8 cellular contexts compared by ENCODE assay signal in the genomic region with DNA sequence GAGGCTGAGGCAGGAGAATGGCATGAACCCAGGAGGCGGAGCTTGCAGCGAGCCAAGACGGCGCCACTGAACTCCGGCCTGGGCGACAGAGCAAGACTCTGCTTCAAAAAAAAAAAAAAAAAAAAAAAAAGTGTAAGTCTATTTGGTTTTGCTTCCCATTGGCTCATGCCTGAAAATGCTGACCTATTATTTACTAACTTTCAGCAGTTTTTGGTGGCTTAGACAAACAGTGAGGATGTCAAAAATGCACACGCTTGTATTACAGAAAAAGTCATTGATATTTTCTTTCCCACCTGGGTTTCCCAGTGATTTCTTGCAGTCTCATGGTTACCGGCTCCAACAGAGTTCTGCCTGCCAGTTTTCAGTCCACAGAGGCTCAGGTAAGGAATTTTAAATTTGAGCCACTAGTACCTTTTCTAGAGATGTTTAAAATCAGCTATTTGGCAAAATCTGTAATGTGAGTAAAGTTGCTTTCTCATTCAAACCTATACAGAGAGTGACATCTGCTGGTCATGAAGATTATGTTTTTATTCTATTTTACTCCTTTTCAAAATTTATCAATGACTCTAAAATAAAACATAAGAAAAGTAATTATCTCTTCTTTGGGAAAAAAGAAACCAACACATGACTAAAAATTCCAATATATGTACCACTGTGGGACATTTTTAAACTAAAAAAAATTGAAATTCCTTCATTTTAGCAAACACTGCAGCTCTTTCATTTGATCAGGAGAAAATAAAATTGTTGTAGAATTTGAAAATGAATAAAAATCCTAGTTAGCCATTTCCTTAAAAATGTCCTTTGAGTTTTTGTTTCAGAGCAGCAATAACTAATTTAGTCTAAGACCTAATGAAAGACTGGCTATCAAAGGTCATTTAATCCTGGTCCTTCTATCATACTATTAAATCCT. TPM values are rescaled to one million over a fixed set of nuclear protein-coding genes. Genes with fewer than 3 reads are reported as not detected.
A peak's percentile ranks its signal among the peaks of the same experiment; 100 is the strongest.
DNase-seq lines count a peak whose midpoint lies in the region; ATAC-seq and TF ChIP-seq lines count a peak whose summit lies in the region.

No MANE protein-coding gene starts in this region.

- no peak overlapping the region for H3K4me3 ChIP-seq in A673 (ENCODE audit: low read depth, low read length, poor library complexity, severe bottlenecking)

- no TSS peak for BruUV-seq in A673 (replicated peaks; lab: Mats Ljungman, UMichigan)

- TF ChIP-seq CTCF in A673 (conservative IDR thresholded peaks at IDR 0.05; ENCODE audit: low read depth, low read length) (peak; percentile 63), GM13976 (IDR thresholded peaks at IDR 0.05; ENCODE audit: borderline replicate concordance, control extremely low read depth, extremely low read depth, insufficient read depth, missing control alignments) (peak; percentile 31), glutamatergic neuron (IDR thresholded peaks at IDR 0.05; ENCODE audit: partially characterized antibody, unreplicated experiment) (peak; percentile 44)

- intact Hi-C loops in A673 (cut with micrococcal nuclease; ENCODE audit: unreplicated experiment), result loop anchor here (5.0 to 10.0 kb wide), 3 partner anchors 309 to 1106 kb away; no protein-coding TSS in a partner anchor

- ATAC-seq in SK-N-SH treated with all-trans-retinoic acid at 6 μM for 48 hours (peak; percentile 68), HG03460 (IDR thresholded peaks at IDR 0.05; ENCODE audit: unreplicated experiment) (no peak)
- no peak for ATAC-seq in stimulated activated naive CD8-positive, alpha-beta T cell treated with anti-CD3 and anti-CD28 coated beads, Interleukin-15, Interleukin-2, amounts not matched to agents 100 U/mL and 50 U/mL, for 24 hours

- peaks cover 7% of the 10 kb centered on the region for H3K4me1 Mint-ChIP-seq in glutamatergic neuron (ENCODE audit: low read depth, unreplicated experiment)
- no peaks in the 10 kb centered on the region for H3K4me1 Mint-ChIP-seq in T-helper 2 cell treated with Interferon-gamma antibody and Interleukin-4, amounts not matched to agents 5 μg/mL and 100 μg/mL, for 36 hours (ENCODE audit: low read depth)

- no peaks in the 10 kb centered on the region for H3K27me3 Mint-ChIP-seq in glutamatergic neuron (ENCODE audit: unreplicated experiment)
- peaks cover 6% of the 10 kb centered on the region for H3K27me3 Mint-ChIP-seq in T-helper 2 cell treated with Interferon-gamma antibody and Interleukin-4, amounts not matched to agents 5 μg/mL and 100 μg/mL, for 36 hours (ENCODE audit: low read depth)

- H3K36me3 Mint-ChIP-seq in glutamatergic neuron (ENCODE audit: unreplicated experiment), result peaks cover 20% of the 10 kb centered on the region
- H3K36me3 Mint-ChIP-seq in T-helper 2 cell treated with Interferon-gamma antibody and Interleukin-4, amounts not matched to agents 5 μg/mL and 100 μg/mL, for 36 hours (ENCODE audit: low read depth), result no peaks in the 10 kb centered on the region

- in situ Hi-C loops in GM13976 (cut with MboI; ENCODE audit: low sequenced_read_pairs, unreplicated experiment), result no loop called here

- POLR2A ChIA-PET in A673 (lab: Charles Lee; ENCODE audit: low non-redundant PET), result no interaction called here

- no peak overlapping the region for H3K4me3 Mint-ChIP-seq in glutamatergic neuron (ENCODE audit: unreplicated experiment)
- H3K4me3 Mint-ChIP-seq in T-helper 2 cell treated with Interferon-gamma antibody and Interleukin-4, amounts not matched to agents 5 μg/mL and 100 μg/mL, for 36 hours, result no peak overlapping the region

- H3K27ac ChIP-seq in A673 (ENCODE audit: low read depth, low read length, poor library complexity, severe bottlenecking), result no peak overlapping the region

- H3K27ac Mint-ChIP-seq in glutamatergic neuron (ENCODE audit: unreplicated experiment), result no peak overlapping the region
- no peak overlapping the region for H3K27ac Mint-ChIP-seq in T-helper 2 cell treated with Interferon-gamma antibody and Interleukin-4, amounts not matched to agents 5 μg/mL and 100 μg/mL, for 36 hours

- no peaks in the 10 kb centered on the region for H3K36me3 ChIP-seq in A673 (ENCODE audit: insufficient read depth, low read length, poor library complexity, severe bottlenecking)

- CTCF ChIA-PET in A673 (lab: Charles Lee), result interaction anchor here (0.5 to 1.2 kb wide), 4 partner anchors 13 to 428 kb away, joined by 3 to 11 read pairs (median 6); no protein-coding TSS in a partner anchor

- peaks cover 12% of the 10 kb centered on the region for H3K9me3 ChIP-seq in A673 (ENCODE audit: low read depth, low read length, poor library complexity, severe bottlenecking)

- DNase-seq in A673 (ENCODE audit: low spot score) (peak; percentile 32), GM13976 (ENCODE audit: low spot score) (peak; percentile 40), glutamatergic neuron (no peak), NCI-H1092 (lab: John Stamatoyannopoulos, UW) (no peak)
- no peak for DNase-seq in T-helper 2 cell treated with Interferon-gamma antibody and Interleukin-4, amounts not matched to agents 5 μg/mL and 100 μg/mL, for 36 hours (ENCODE audit: low spot score)
- no peak for DNase-seq in stimulated activated naive CD8-positive, alpha-beta T cell treated with anti-CD3 and anti-CD28 coated beads, Interleukin-15, Interleukin-2, amounts not matched to agents 100 U/mL and 50 U/mL, for 24 hours

- no peaks in the 10 kb centered on the region for H3K4me1 ChIP-seq in A673 (ENCODE audit: insufficient read depth, low read length, poor library complexity, severe bottlenecking)

- H3K9me3 Mint-ChIP-seq in glutamatergic neuron (ENCODE audit: unreplicated experiment), result peaks cover 4% of the 10 kb centered on the region
- peaks cover 10% of the 10 kb centered on the region for H3K9me3 Mint-ChIP-seq in T-helper 2 cell treated with Interferon-gamma antibody and Interleukin-4, amounts not matched to agents 5 μg/mL and 100 μg/mL, for 36 hours

- no peaks in the 10 kb centered on the region for H3K27me3 ChIP-seq in A673 (replicated peaks; ENCODE audit: insufficient read depth, low read depth, low read length, poor library complexity)

TF ChIP-seq in SK-N-SH treated with all-trans-retinoic acid at 6 μM for 48 hours, 23 proteins besides CTCF, POLR2A, EP300 and RAD21 (continues in another document):
- no peak for TF ChIP-seq PATZ1 (CRISPR knock-in tag; IDR thresholded peaks at IDR 0.05; ENCODE audit: borderline replicate concordance)
- TF ChIP-seq PPARA (CRISPR knock-in tag; IDR thresholded peaks at IDR 0.05; ENCODE audit: borderline replicate concordance), result no peak
- no peak for TF ChIP-seq OSR1 (CRISPR knock-in tag; IDR thresholded peaks at IDR 0.05)
- no peak for TF ChIP-seq TCF4 (CRISPR knock-in tag; IDR thresholded peaks at IDR 0.05; ENCODE audit: borderline replicate concordance)
- TF ChIP-seq BACH2 (CRISPR knock-in tag; IDR thresholded peaks at IDR 0.05; ENCODE audit: borderline replicate concordance), result no peak
- TF ChIP-seq TSHZ2 (CRISPR knock-in tag; IDR thresholded peaks at IDR 0.05), result no peak

RNA-seq across cellular contexts. Expression of gene FAM200C, which starts 8.8 kb away (rescaled TPM):
- total RNA-seq in A673 (2021) (6.3 TPM in 2 replicates), glutamatergic neuron (ENCODE audit: unreplicated experiment) (5.1 TPM)

RNA-seq across cellular contexts. Expression of gene C1QTNF2, which starts 20.6 kb away (rescaled TPM):
- total RNA-seq in A673 (2021) (0.24 and 0.39 TPM in 2 replicates), glutamatergic neuron (ENCODE audit: unreplicated experiment) (1.0 TPM)

RNA-seq across cellular contexts. Expression of gene SLU7, which starts 27.8 kb away (rescaled TPM):
- total RNA-seq in A673 (2021), result 37.4 and 43.1 TPM in 2 replicates
- 44.7 TPM for total RNA-seq in glutamatergic neuron (ENCODE audit: unreplicated experiment)

RNA-seq across cellular contexts. Expression of gene PTTG1, which starts 30.6 kb away (rescaled TPM):
- total RNA-seq in A673 (2021) (192 and 199 TPM in 2 replicates), glutamatergic neuron (ENCODE audit: unreplicated experiment) (25.3 TPM)

Comparison
In these comparisons a context has a peak if more than half of its experiments do, and no peak if none do; other contexts are left out.
1. DNase-seq: peak in A673 (single experiment) and GM13976 (single experiment); none in glutamatergic neuron (single experiment), T-helper 2 cell treated with Interferon-gamma antibody and Interleukin-4, amounts not matched to agents 5 μg/mL and 100 μg/mL, for 36 hours (single experiment), stimulated activated naive CD8-positive, alpha-beta T cell treated with anti-CD3 and anti-CD28 coated beads, Interleukin-15, Interleukin-2, amounts not matched to agents 100 U/mL and 50 U/mL, for 24 hours (single experiment) and NCI-H1092 (single experiment).
2. Peak in every context shown above with its lines, with median percentiles within 50 percentile points of each other: CTCF ChIP-seq.